Comparison of ENCODE assay signal across 21 cellular contexts in genomic region chr3:142566096-142566495, GRCh38. TPM values are rescaled to one million over a fixed set of nuclear protein-coding genes. Genes with fewer than 3 reads are reported as not detected.
DNase-seq lines count a peak whose midpoint lies in the region; ATAC-seq and TF ChIP-seq lines count a peak whose summit lies in the region.
"Had no signal": no experiment of that assay in that cellular context is flagged by ENCODE, and none has a peak within 500 bp of the region (broad histone marks: within the 10 kb centered on the region; RNA-seq: fewer than 3 reads in every experiment).

No MANE protein-coding gene starts in this region.

- H3K36me3 Mint-ChIP-seq in MCF 10A (ENCODE audit: insufficient read depth, unreplicated experiment), result peaks cover 43% of the 10 kb centered on the region

- no TSS peak for BruUV-seq in MCF 10A (replicated peaks; lab: Mats Ljungman, UMichigan)

- CTCF ChIA-PET in MCF 10A (lab: Yijun Ruan, JAX), result interaction anchor here (0.7 kb wide), 1 partner anchor 17 kb away, joined by 3 read pairs; no protein-coding TSS in a partner anchor

- intact Hi-C loops in breast epithelium (cut with DNase I; ENCODE audit: low total_unique reads) (no loop called here), MCF 10A (cut with micrococcal nuclease) (no loop called here)

- peak overlapping the region in 1 of 3 donors; percentile 7 for H3K4me3 ChIP-seq in breast epithelium
- H3K4me3 ChIP-seq: GM23248, HAP-1 had no signal

- no peaks in the 10 kb centered on the region for H3K4me1 Mint-ChIP-seq in MCF 10A (ENCODE audit: insufficient read depth, unreplicated experiment)

- no peaks in the 10 kb centered on the region for H3K27me3 Mint-ChIP-seq in MCF 10A (ENCODE audit: insufficient read depth, unreplicated experiment)

- H3K4me3 Mint-ChIP-seq in MCF 10A (ENCODE audit: unreplicated experiment), result no peak overlapping the region

- TF ChIP-seq POLR2A in breast epithelium (IDR thresholded peaks at IDR 0.05), result no peak

- POLR2A ChIA-PET in MCF 10A (lab: Yijun Ruan, JAX), result no interaction called here

- TF ChIP-seq CTCF in breast epithelium (IDR thresholded peaks at IDR 0.05) (no peak), MCF 10A (IDR thresholded peaks at IDR 0.05; ENCODE audit: unreplicated experiment) (no peak)

- peak overlapping the region; percentile 56 to 69 for H3K27ac ChIP-seq in breast epithelium
- H3K27ac ChIP-seq: C4-2B, GM23248, HL-60, KMS-11 had no signal

- H3K9me3 ChIP-seq in breast epithelium, result no peaks in the 10 kb centered on the region
- H3K9me3 ChIP-seq: HAP-1 had no signal

- no peaks in the 10 kb centered on the region for H3K27me3 ChIP-seq in breast epithelium

- no peak overlapping the region for H3K27ac Mint-ChIP-seq in MCF 10A (ENCODE audit: low read depth, unreplicated experiment)

- peak in 1 of 2 donors; percentile 35 for DNase-seq in breast epithelium (ENCODE audit: low spot score in 2 of 2)
- no peak for DNase-seq in MCF 10A (ENCODE audit: unreplicated experiment)
- peak; percentile 70 to 82 for DNase-seq in NCI-H524 (lab: John Stamatoyannopoulos, UW)
- DNase-seq in foreskin melanocyte, result peak; percentile 27
- DNase-seq in retina, result no peak
- DNase-seq: DMS79 treated with DMSO at 0.1 percent for 48 hours, GM23248, IMR-90, NCI-H1105, NCI-H146, NCI-H2081, NCI-H748 treated with DMSO at 0.1 percent for 48 hours, T-helper 1 cell had no signal

- no peak for ATAC-seq in HG02759 (IDR thresholded peaks at IDR 0.05; ENCODE audit: unreplicated experiment)
- ATAC-seq in SK-N-SH treated with all-trans-retinoic acid at 6 μM for 48 hours, result no peak
- ATAC-seq in GM21381 (IDR thresholded peaks at IDR 0.05; ENCODE audit: unreplicated experiment), result no peak
- ATAC-seq: Panc1 had no signal

- H3K36me3 ChIP-seq in breast epithelium, result no peaks in the 10 kb centered on the region

- H3K4me1 ChIP-seq in breast epithelium, result no peaks in the 10 kb centered on the region
- H3K4me1 ChIP-seq: HAP-1 had no signal

- H3K9me3 Mint-ChIP-seq in MCF 10A (ENCODE audit: unreplicated experiment), result no peaks in the 10 kb centered on the region

TF ChIP-seq in SK-N-SH treated with all-trans-retinoic acid at 6 μM for 48 hours, 23 proteins besides CTCF, POLR2A, EP300 and RAD21:
- TF ChIP-seq ARNTL (CRISPR knock-in tag; IDR thresholded peaks at IDR 0.05; ENCODE audit: borderline replicate concordance, low read depth), result no peak

RNA-seq across cellular contexts. Expression of gene ATR, which starts 12.4 kb away (rescaled TPM):
- total RNA-seq in breast epithelium (10 to 100 TPM; 25.6 to 63.7 (median 39.0) TPM), MCF 10A (2022) (27.2 and 30.2 TPM in 2 replicates)

RNA-seq across cellular contexts. Expression of gene PLS1, which starts 30.1 kb away (rescaled TPM):
- 10 to 100 TPM in 2 of 3 donors, 1 to 10 TPM in 1; 1.6 to 18.4 (median 15.7) TPM for total RNA-seq in breast epithelium
- 7.3 and 9.3 TPM in 2 replicates for total RNA-seq in MCF 10A (2022)

Comparison
In these comparisons a context has a peak if more than half of its experiments do, and no peak if none do; other contexts are left out.
1. DNase-seq: peak in NCI-H524 (2 of 2) and foreskin melanocyte (single experiment); none in MCF 10A (single experiment) and retina (single experiment).